27 cellular contexts compared by ENCODE assay signal in the genomic region with DNA sequence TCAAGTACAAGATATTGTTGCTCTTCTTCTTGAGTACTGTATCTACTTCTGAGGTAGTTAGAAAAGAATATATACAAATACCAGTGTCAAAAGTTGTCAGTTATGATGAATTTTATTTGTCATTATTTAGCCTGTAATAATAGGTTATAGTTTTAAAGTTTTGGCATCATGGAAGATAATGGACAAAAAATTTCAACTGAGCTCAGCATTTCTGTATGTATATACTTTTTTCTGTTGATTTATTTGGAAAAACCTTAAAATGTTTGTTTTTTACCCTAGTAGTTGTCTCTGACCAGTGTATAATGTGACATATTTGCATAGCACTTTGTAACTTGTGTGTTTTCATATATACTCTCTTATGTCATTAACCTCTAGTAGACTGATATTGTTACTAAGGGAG. TPM values are rescaled to one million over a fixed set of nuclear protein-coding genes. Genes with fewer than 3 reads are reported as not detected.
DNase-seq lines count a peak whose midpoint lies in the region; ATAC-seq, FAIRE-seq and TF ChIP-seq lines count a peak whose summit lies in the region.
"Had no signal": no experiment of that assay in that cellular context is flagged by ENCODE, and none has a peak within 500 bp of the region (broad histone marks: within the 10 kb centered on the region; RNA-seq: fewer than 3 reads in every experiment).

No MANE protein-coding gene starts in this region.

- H3K4me1 ChIP-seq in HepG2 (ENCODE audit: insufficient read depth, low read length) (no peaks in the 10 kb centered on the region), right lobe of liver (no peaks in the 10 kb centered on the region), K562 (replicated peaks in 1 of 2; ENCODE audit: control insufficient read depth in 2 of 2, insufficient read depth in 2 of 2, low read length in 2 of 2) (no peaks in the 10 kb centered on the region; a peak in 1 of 5 replicates), osteoblast (ENCODE audit: insufficient read depth, low read length) (no peaks in the 10 kb centered on the region)
- H3K4me1 ChIP-seq: BE2C, BLaER1 had no signal

- intact Hi-C loops in HepG2 (cut with micrococcal nuclease; ENCODE audit: unreplicated experiment) = no loop called here
- intact Hi-C loops in right lobe of liver (cut with DNase I) = no loop called here
- intact Hi-C loops in K562 (cut with micrococcal nuclease) = no loop called here

- no peaks in the 10 kb centered on the region for H3K9me1 ChIP-seq in K562 (ENCODE audit: control insufficient read depth, insufficient read depth, low read length)

- peak overlapping the region; percentile 12 for H3K27ac Mint-ChIP-seq in type B pancreatic cell
- H3K27ac Mint-ChIP-seq: CD14-positive monocyte; CD4-positive, alpha-beta memory T cell; CD4-positive, CD25-positive, alpha-beta regulatory T cell; CD8-positive, alpha-beta memory T cell had no signal

- no peak overlapping the region for H3K4me2 ChIP-seq in HepG2 (ENCODE audit: low read depth, low read length)
- H3K4me2 ChIP-seq in K562 (ENCODE audit: insufficient read depth, low read length) = no peak overlapping the region
- no peak overlapping the region for H3K4me2 ChIP-seq in osteoblast (ENCODE audit: insufficient read depth, low read length)
- H3K4me2 ChIP-seq: BLaER1 had no signal

- peaks cover 30% of the 10 kb centered on the region for H3K36me3 Mint-ChIP-seq in type B pancreatic cell

- no peaks in the 10 kb centered on the region for H4K20me1 ChIP-seq in HepG2 (ENCODE audit: insufficient read depth, low read length)
- no peaks in the 10 kb centered on the region for H4K20me1 ChIP-seq in K562 (replicated peaks; ENCODE audit: control insufficient read depth, insufficient read depth, low read length)
- H4K20me1 ChIP-seq in osteoblast (ENCODE audit: insufficient read depth, low read length) = peaks cover 4% of the 10 kb centered on the region
- H4K20me1 ChIP-seq: BLaER1 had no signal

- no TSS peak for BruUV-seq in HepG2 (replicated peaks; lab: Mats Ljungman, UMichigan)
- BruUV-seq in K562 (replicated peaks; lab: Mats Ljungman, UMichigan) = no TSS peak

- H3K9ac ChIP-seq in HepG2 (ENCODE audit: insufficient read depth, low read depth, low read length) (no peak overlapping the region), K562 (ENCODE audit: insufficient read depth in 1 of 2, low read depth in 2 of 2, low read length in 2 of 2) (no peak overlapping the region)
- H3K9ac ChIP-seq: BLaER1 had no signal

- H3K4me1 Mint-ChIP-seq in type B pancreatic cell (ENCODE audit: unreplicated experiment) = no peaks in the 10 kb centered on the region

- no peak overlapping the region for H3K27ac ChIP-seq in HepG2 (ENCODE audit: extremely low read length, insufficient read depth, low read length)
- H3K27ac ChIP-seq in right lobe of liver = no peak overlapping the region
- no peak overlapping the region for H3K27ac ChIP-seq in K562 (ENCODE audit: extremely low read depth, low read depth, low read length)
- no peak overlapping the region for H3K27ac ChIP-seq in osteoblast (ENCODE audit: low read depth, low read length)
- H3K27ac ChIP-seq: 22Rv1, BLaER1 had no signal

- TF ChIP-seq CTCF in HepG2 (CRISPR knock-in tag; IDR thresholded peaks at IDR 0.05) (no peak), right lobe of liver (IDR thresholded peaks at IDR 0.05) (no peak), LNCaP clone FGC (IDR thresholded peaks at IDR 0.05; ENCODE audit: control insufficient read depth, extremely low read depth, insufficient read depth) (no peak), K562 (IDR thresholded peaks at IDR 0.05 in 2 of 3, conservative IDR thresholded peaks at IDR 0.05 in 1 of 3; ENCODE audit: insufficient read depth in 2 of 3, low read depth in 1 of 3, low read length in 3 of 3) (no peak), type B pancreatic cell (conservative IDR thresholded peaks at IDR 0.05) (no peak), osteoblast (IDR thresholded peaks at IDR 0.05; ENCODE audit: extremely low read depth, low read depth, low read length) (no peak)

- no peaks in the 10 kb centered on the region for H3K27me3 Mint-ChIP-seq in type B pancreatic cell
- H3K27me3 Mint-ChIP-seq: CD4-positive, alpha-beta memory T cell; CD4-positive, CD25-positive, alpha-beta regulatory T cell; CD8-positive, alpha-beta memory T cell had no signal

- H2AFZ ChIP-seq in HepG2 (ENCODE audit: low read length) = no peak overlapping the region
- no peak overlapping the region for H2AFZ ChIP-seq in K562 (ENCODE audit: low read depth, low read length)
- H2AFZ ChIP-seq in osteoblast (ENCODE audit: low read length) = no peak overlapping the region

- no peaks in the 10 kb centered on the region for H3K9me3 ChIP-seq in HepG2 (ENCODE audit: low read length)
- no peaks in the 10 kb centered on the region for H3K9me3 ChIP-seq in right lobe of liver
- H3K9me3 ChIP-seq in K562 (replicated peaks; ENCODE audit: control insufficient read depth, insufficient read depth, low read depth, low read length) = no peaks in the 10 kb centered on the region
- no peaks in the 10 kb centered on the region for H3K9me3 ChIP-seq in osteoblast (ENCODE audit: low read depth, low read length)
- H3K9me3 ChIP-seq: BE2C had no signal

- ATAC-seq in HepG2 = no peak
- ATAC-seq in right lobe of liver = no peak
- ATAC-seq in K562 = no peak
- no peak for ATAC-seq in GM21619 (IDR thresholded peaks at IDR 0.05; ENCODE audit: unreplicated experiment)

- no peak for FAIRE-seq in HepG2 (lab: Jason Lieb, UNC)
- FAIRE-seq in K562 (lab: Jason Lieb, UNC) = no peak
- FAIRE-seq: GM12891, GM19239 had no signal

- in situ Hi-C loops in HepG2 (cut with HindIII; ENCODE audit: extremely low pct_ligation_motif_present, low pct_unique_long_range_greater_than_20kb) (no loop called here), K562 (cut with MboI) (no loop called here)

- POLR2A ChIA-PET in HepG2 (lab: Yijun Ruan, JAX) = no interaction called here
- POLR2A ChIA-PET in K562 (lab: Yijun Ruan, JAX) = interaction anchor here (0.6 to 1.0 kb wide), 2 partner anchors 10 to 338 kb away, joined by 3 read pairs; no protein-coding TSS in a partner anchor

- TF ChIP-seq RAD21 in HepG2 (CRISPR knock-in tag; IDR thresholded peaks at IDR 0.05) = no peak
- TF ChIP-seq RAD21 in K562 (CRISPR knock-in tag; conservative IDR thresholded peaks at IDR 0.05 in 1 of 2, IDR thresholded peaks at IDR 0.05 in 1 of 2) = no peak

- CTCF ChIA-PET in HepG2 (lab: Yijun Ruan, JAX; ENCODE audit: low intra/inter-chr PET ratio, low total read pairs) (no interaction called here), K562 (lab: Yijun Ruan, JAX; ENCODE audit: low intra/inter-chr PET ratio) (no interaction called here)

- H3K4me3 ChIP-seq in HepG2 (replicated peaks in 1 of 3; ENCODE audit: insufficient read depth in 1 of 3, low read depth in 2 of 3, low read length in 3 of 3) (no peak overlapping the region), right lobe of liver (no peak overlapping the region), LNCaP clone FGC (ENCODE audit: low read depth, low read length) (peak overlapping the region; percentile 21; the same call in 1 of the 2 replicates), K562 (no peak overlapping the region), osteoblast (ENCODE audit: insufficient read depth, low read length) (no peak overlapping the region)
- H3K4me3 ChIP-seq: BLaER1 had no signal

- peaks cover 9% of the 10 kb centered on the region for H3K79me2 ChIP-seq in HepG2 (ENCODE audit: insufficient read depth, low read length)
- peaks cover 24% of the 10 kb centered on the region for H3K79me2 ChIP-seq in K562 (ENCODE audit: control insufficient read depth, insufficient read depth, low read length)
- peaks cover 36% of the 10 kb centered on the region for H3K79me2 ChIP-seq in osteoblast (ENCODE audit: insufficient read depth, low read length)

- peaks cover 5% of the 10 kb centered on the region for H3K9me3 Mint-ChIP-seq in type B pancreatic cell

- H3K4me3 Mint-ChIP-seq in type B pancreatic cell = no peak overlapping the region
- H3K4me3 Mint-ChIP-seq: CD14-positive monocyte; CD4-positive, alpha-beta memory T cell; CD4-positive, CD25-positive, alpha-beta regulatory T cell; CD8-positive, alpha-beta memory T cell had no signal

- H3K36me3 ChIP-seq in HepG2 (replicated peaks in 1 of 2; ENCODE audit: control insufficient read depth in 1 of 2, insufficient read depth in 2 of 2, low read length in 2 of 2) = peaks cover 0 to 4% of the 10 kb centered on the region in 2 experiments; a peak in 1 of 5 replicates
- no peaks in the 10 kb centered on the region for H3K36me3 ChIP-seq in right lobe of liver
- peaks cover 12% of the 10 kb centered on the region; the same call in 2 of the 3 replicates for H3K36me3 ChIP-seq in K562 (ENCODE audit: control insufficient read depth, insufficient read depth, low read length)
- H3K36me3 ChIP-seq in osteoblast (ENCODE audit: insufficient read depth, low read length) = peaks cover 7% of the 10 kb centered on the region

- no peak for TF ChIP-seq EP300 in HepG2 (IDR thresholded peaks at IDR 0.05; ENCODE audit: low read depth in 2 of 2, low read length in 2 of 2)
- TF ChIP-seq EP300 in HepG2 (CRISPR knock-in tag; IDR thresholded peaks at IDR 0.05; ENCODE audit: borderline replicate concordance) = no peak
- no peak for TF ChIP-seq EP300 in K562 (IDR thresholded peaks at IDR 0.05; ENCODE audit: low read length)

- TF ChIP-seq POLR2A in HepG2 (IDR thresholded peaks at IDR 0.05; ENCODE audit: insufficient read depth in 1 of 2, low read depth in 2 of 2, low read length in 2 of 2) (no peak), right lobe of liver (IDR thresholded peaks at IDR 0.05) (no peak), K562 (conservative IDR thresholded peaks at IDR 0.05) (no peak)

- no peaks in the 10 kb centered on the region for H3K27me3 ChIP-seq in HepG2 (ENCODE audit: control insufficient read depth in 1 of 2, insufficient read depth in 2 of 2, low read length in 2 of 2)
- no peaks in the 10 kb centered on the region for H3K27me3 ChIP-seq in right lobe of liver
- no peaks in the 10 kb centered on the region for H3K27me3 ChIP-seq in K562 (ENCODE audit: control insufficient read depth in 2 of 2, insufficient read depth in 2 of 2, low read length in 2 of 2)
- no peaks in the 10 kb centered on the region for H3K27me3 ChIP-seq in osteoblast (ENCODE audit: insufficient read depth, low read length)
- H3K27me3 ChIP-seq: BE2C, BLaER1 had no signal

- DNase-seq in HepG2 (ENCODE audit: low spot score) (no peak), right lobe of liver (no peak), LNCaP clone FGC (ENCODE audit: low read depth) (no peak), K562 (ENCODE audit: extremely low read depth in 1 of 4, low spot score in 3 of 4) (no peak), type B pancreatic cell (ENCODE audit: extremely low spot score, unreplicated experiment) (no peak), osteoblast (ENCODE audit: insufficient read length, low spot score, missing footprints) (no peak), NCI-H1092 (lab: John Stamatoyannopoulos, UW) (no peak)
- DNase-seq: ACHN; BE2C; C1 segment of cervical spinal cord; CD4-positive, alpha-beta memory T cell; CD4-positive, CD25-positive, alpha-beta regulatory T cell; CD8-positive, alpha-beta memory T cell; COR-L47; DMS 273 treated with DMSO at 0.1 percent for 48 hours; DMS153; DMS53; DMS79; DND-41; EL; GDM1 had no signal

RNA-seq across cellular contexts. Expression of a gene that starts 11.1 kb away (rescaled TPM):
- total RNA-seq in HepG2 (2016; rRNA removed; fragmentation: Illumina TruSeq; extraction: Trizol) = 19.2 and 24.9 TPM in 2 replicates
- total RNA-seq in HepG2 (2016; cell fraction: cytosol; rRNA removed; fragmentation: Illumina TruSeq; extraction: Trizol; ENCODE audit: low read depth) = 2.5 and 4.6 TPM in 2 replicates
- 21.1 and 24.8 TPM in 2 replicates for total RNA-seq in HepG2 (2016; cell fraction: insoluble cytoplasmic fraction; rRNA removed; fragmentation: Illumina TruSeq; extraction: Trizol)
- total RNA-seq in HepG2 (2016; cell fraction: membrane; rRNA removed; fragmentation: Illumina TruSeq; extraction: Trizol) = 9.9 and 10.2 TPM in 2 replicates
- total RNA-seq in HepG2 (2016; cell fraction: nucleus; rRNA removed; fragmentation: Illumina TruSeq; extraction: Trizol) = 34.2 and 38.6 TPM in 2 replicates
- 8.5 and 11.2 TPM in 2 replicates for polyA plus RNA-seq in HepG2 (2011; rRNA removed)
- polyA plus RNA-seq in HepG2 (2011; cell fraction: cytosol; rRNA removed) = 4.1 and 4.7 TPM in 2 replicates
- polyA plus RNA-seq in HepG2 (2011; cell fraction: nucleus; rRNA removed) = 4.5 and 7.1 TPM in 2 replicates
- polyA plus RNA-seq in HepG2 (2012) = 12.5 and 18.9 TPM in 2 replicates
- 3.1 and 5.4 TPM in 2 replicates for polyA plus RNA-seq in HepG2 (2016; cell fraction: cytosol; fragmentation: Illumina TruSeq; extraction: Trizol; ENCODE audit: low read depth)
- 15.1 and 18.9 TPM in 2 replicates for polyA plus RNA-seq in HepG2 (2016; cell fraction: insoluble cytoplasmic fraction; fragmentation: Illumina TruSeq; extraction: Trizol; ENCODE audit: low read depth)
- 6.6 TPM in 2 replicates for polyA plus RNA-seq in HepG2 (2016; cell fraction: membrane; fragmentation: Illumina TruSeq; extraction: Trizol; ENCODE audit: low read depth)
- polyA plus RNA-seq in HepG2 (2016; cell fraction: nucleus; fragmentation: Illumina TruSeq; extraction: Trizol; ENCODE audit: insufficient read depth, low read depth) = 43.0 and 43.3 TPM in 2 replicates
- 5.5 and 8.9 TPM in 2 replicates for polyA minus RNA-seq in HepG2 (2011; rRNA and poly(A)+ RNA removed; ENCODE audit: low replicate concordance)
- polyA minus RNA-seq in HepG2 (2011; cell fraction: cytosol; rRNA and poly(A)+ RNA removed) = 5.7 and 8.3 TPM in 2 replicates
- polyA minus RNA-seq in HepG2 (2011; cell fraction: nucleus; rRNA and poly(A)+ RNA removed) = 20.9 and 22.4 TPM in 2 replicates
- 10 to 100 TPM; 15.5 to 29.8 (median 23.8) TPM for total RNA-seq in right lobe of liver
- 19.7 and 45.4 TPM in 2 replicates for total RNA-seq in K562 (2011; cell fraction: chromatin; rRNA removed; ENCODE audit: low replicate concordance)
- total RNA-seq in K562 (2011; cell fraction: nucleolus; rRNA removed) = 10.5 and 11.8 TPM in 2 replicates
- total RNA-seq in K562 (2011; cell fraction: nucleoplasm; rRNA removed) = 29.5 and 65.9 TPM in 2 replicates
- total RNA-seq in K562 (2014; rRNA removed) = 10.6 and 20.2 TPM in 2 replicates
- total RNA-seq in K562 (2014; rRNA removed; fragmentation: Illumina TruSeq; extraction: Trizol) = 20.5 and 24.1 TPM in 2 replicates
- total RNA-seq in K562 (2015; rRNA removed; fragmentation: Illumina TruSeq; extraction: Trizol) = 14.6 and 16.1 TPM in 2 replicates
- total RNA-seq in K562 (2021) = 12.9 and 13.2 TPM in 2 replicates
- polyA plus RNA-seq in K562 (2011; rRNA removed) = 13.3 and 21.7 TPM in 2 replicates
- 3.8 and 6.1 TPM in 2 replicates for polyA plus RNA-seq in K562 (2011; cell fraction: cytosol; rRNA removed)
- polyA plus RNA-seq in K562 (2011; cell fraction: nucleus; rRNA removed) = 8.4 and 10.2 TPM in 2 replicates
- 10.3 and 11.7 TPM in 2 replicates for polyA plus RNA-seq in K562 (2012)
- polyA plus RNA-seq in K562 (2014; fragmentation: Illumina TruSeq; extraction: Trizol) = 8.8 and 10.9 TPM in 2 replicates
- 1 to 10 TPM; 3.5 to 3.7 TPM for polyA plus RNA-seq in K562 (2014; fragmentation: Nextera tagmentation; extraction: Ambion mirVana)
- polyA plus RNA-seq in K562 (2014; rRNA removed) = 11.7 and 14.0 TPM in 2 replicates
- 13.7 and 17.2 TPM in 2 replicates for polyA minus RNA-seq in K562 (2011; rRNA and poly(A)+ RNA removed)
- 4.8 and 5.4 TPM in 2 replicates for polyA minus RNA-seq in K562 (2011; cell fraction: cytosol; rRNA and poly(A)+ RNA removed)
- polyA minus RNA-seq in K562 (2011; cell fraction: nucleus; rRNA and poly(A)+ RNA removed) = 11.8 and 15.4 TPM in 2 replicates
- 26.7 and 45.0 TPM in 2 replicates for total RNA-seq in type B pancreatic cell (ENCODE audit: low replicate concordance)
- 24.6 and 28.3 TPM in 2 replicates for total RNA-seq in osteoblast
